In genomic region chr18:519019-519879, GRCh38 we compare ENCODE assay signal across 8 cellular contexts. TPM values are rescaled to one million over a fixed set of nuclear protein-coding genes. Genes with fewer than 3 reads are reported as not detected.
DNase-seq lines count a peak whose midpoint lies in the region; ATAC-seq lines count a peak whose summit lies in the region.

No MANE protein-coding gene starts in this region.

- H3K4me3 ChIP-seq in H7 (ENCODE audit: insufficient read depth, low read depth, low read length): no peak overlapping the region

- intact Hi-C loops in head of caudate nucleus (cut with DNase I): no loop called here

- no peaks in the 10 kb centered on the region for H3K36me3 ChIP-seq in H7 (replicated peaks; ENCODE audit: control insufficient read depth, insufficient read depth, low read length)

- DNase-seq in NCI-H1694 (lab: John Stamatoyannopoulos, UW) (peak; percentile 9), head of caudate nucleus (peak in 33 of 42 donors; percentile 7 to 68 (median 40)), H7 (no peak), NCI-H2227 treated with DMSO at 0.1 percent for 48 hours (lab: John Stamatoyannopoulos, UW) (no peak)
- DNase-seq in stimulated activated naive CD8-positive, alpha-beta T cell treated with anti-CD3 and anti-CD28 coated beads, Interleukin-15, Interleukin-2, amounts not matched to agents 100 U/mL and 50 U/mL, for 24 hours: peak; percentile 7
- no peak for DNase-seq in activated CD4-positive, alpha-beta T cell treated with anti-CD3 and anti-CD28 coated beads for 48 hours

- ATAC-seq in GM18858 (IDR thresholded peaks at IDR 0.05; ENCODE audit: unreplicated experiment) (peak; percentile 89), HG02571 (IDR thresholded peaks at IDR 0.05; ENCODE audit: unreplicated experiment) (peak; percentile 92)
- peak; percentile 65 for ATAC-seq in stimulated activated naive CD8-positive, alpha-beta T cell treated with anti-CD3 and anti-CD28 coated beads, Interleukin-15, Interleukin-2, amounts not matched to agents 100 U/mL and 50 U/mL, for 24 hours

- no peaks in the 10 kb centered on the region for H3K27me3 ChIP-seq in H7 (ENCODE audit: control insufficient read depth, insufficient read depth, low read length)

RNA-seq across cellular contexts. Expression of gene COLEC12, which starts 18.7 kb away (rescaled TPM):
- total RNA-seq in H7 (2014; rRNA removed; shearing (Covaris generic)): 1.9 and 8.9 TPM in 2 replicates

Comparison
In these comparisons a context has a peak if more than half of its experiments do, and no peak if none do; other contexts are left out.
1. DNase-seq: peak in NCI-H1694 (single experiment), head of caudate nucleus (33 of 42) and stimulated activated naive CD8-positive, alpha-beta T cell treated with anti-CD3 and anti-CD28 coated beads, Interleukin-15, Interleukin-2, amounts not matched to agents 100 U/mL and 50 U/mL, for 24 hours (single experiment); none in H7 (single experiment), NCI-H2227 treated with DMSO at 0.1 percent for 48 hours (single experiment) and activated CD4-positive, alpha-beta T cell treated with anti-CD3 and anti-CD28 coated beads for 48 hours (single experiment).
2. Peak in every context shown above with its lines, with median percentiles within 50 percentile points of each other: ATAC-seq.